Comparison of ENCODE assay signal across 8 cellular contexts in the genomic region with DNA sequence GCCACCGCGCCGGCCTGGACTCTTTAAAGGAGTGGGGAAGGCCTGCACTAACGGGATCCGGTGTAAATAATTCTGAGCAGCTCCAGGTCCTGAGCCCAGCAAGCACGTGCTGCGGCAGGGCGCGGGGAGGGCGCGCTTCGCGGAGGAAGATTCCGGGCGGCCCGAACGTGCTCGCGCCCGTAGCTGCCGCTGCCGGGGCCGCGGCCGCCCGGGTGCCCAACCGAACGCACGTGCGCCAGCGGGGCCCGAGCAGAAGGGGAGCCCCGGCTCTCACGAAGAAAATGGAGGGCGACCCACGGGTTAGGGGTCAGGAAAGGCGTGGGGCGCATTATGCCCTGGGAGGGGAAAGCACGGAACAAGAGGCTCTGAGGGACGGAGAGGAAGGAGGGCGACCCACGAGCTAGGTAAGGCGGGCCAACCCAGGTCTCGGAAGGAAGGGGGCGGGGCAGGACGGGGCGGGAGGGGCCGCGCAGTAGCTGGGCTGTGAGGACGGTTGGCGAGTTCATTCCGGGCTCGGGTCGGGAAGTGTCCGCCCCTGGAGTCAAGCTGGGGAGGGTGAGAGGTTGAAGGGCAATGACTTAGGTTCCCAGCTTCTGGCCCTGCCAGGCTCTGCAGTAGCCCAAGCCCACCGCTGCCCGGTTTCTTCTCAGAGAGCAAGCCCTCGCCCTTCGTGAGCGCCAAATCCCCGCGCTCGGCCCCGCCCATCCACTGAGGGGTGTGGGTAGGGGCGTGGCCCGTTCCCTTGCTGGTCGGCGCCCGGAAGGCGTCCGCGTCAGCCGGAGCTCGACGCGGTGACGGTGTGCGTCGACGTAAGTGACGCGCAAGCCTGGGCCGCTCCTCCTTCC. TPM values are rescaled to one million over a fixed set of nuclear protein-coding genes. Genes with fewer than 3 reads are reported as not detected.
DNase-seq lines count a peak whose midpoint lies in the region; ATAC-seq and TF ChIP-seq lines count a peak whose summit lies in the region.

A gene with protein sequence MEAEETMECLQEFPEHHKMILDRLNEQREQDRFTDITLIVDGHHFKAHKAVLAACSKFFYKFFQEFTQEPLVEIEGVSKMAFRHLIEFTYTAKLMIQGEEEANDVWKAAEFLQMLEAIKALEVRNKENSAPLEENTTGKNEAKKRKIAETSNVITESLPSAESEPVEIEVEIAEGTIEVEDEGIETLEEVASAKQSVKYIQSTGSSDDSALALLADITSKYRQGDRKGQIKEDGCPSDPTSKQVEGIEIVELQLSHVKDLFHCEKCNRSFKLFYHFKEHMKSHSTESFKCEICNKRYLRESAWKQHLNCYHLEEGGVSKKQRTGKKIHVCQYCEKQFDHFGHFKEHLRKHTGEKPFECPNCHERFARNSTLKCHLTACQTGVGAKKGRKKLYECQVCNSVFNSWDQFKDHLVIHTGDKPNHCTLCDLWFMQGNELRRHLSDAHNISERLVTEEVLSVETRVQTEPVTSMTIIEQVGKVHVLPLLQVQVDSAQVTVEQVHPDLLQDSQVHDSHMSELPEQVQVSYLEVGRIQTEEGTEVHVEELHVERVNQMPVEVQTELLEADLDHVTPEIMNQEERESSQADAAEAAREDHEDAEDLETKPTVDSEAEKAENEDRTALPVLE (plus strand): TSS at position 195 of the 845 bp plus-strand sequence. CDS start 1,140 bp downstream, outside the sequence.

- CTCF ChIA-PET in activated CD4-positive, alpha-beta memory T cell treated with anti-CD3 and anti-CD28 coated beads for 36 hours (lab: Charles Lee): interaction anchor here (0.7 to 5.4 kb wide), 20 partner anchors 9 to 481 kb away, joined by 3 to 58 read pairs (median 5); a partner anchor contains a TSS

- TF ChIP-seq CTCF in CD14-positive monocyte (IDR thresholded peaks at IDR 0.05): no peak
- TF ChIP-seq CTCF in dorsolateral prefrontal cortex (IDR thresholded peaks at IDR 0.05 in 54 of 56, conservative IDR thresholded peaks at IDR 0.05 in 2 of 56; ENCODE audit: low read depth in 1 of 56, partially characterized antibody in 56 of 56): peak in 9 of 56 donors; percentile 5 to 35 (median 21)
- no peak for TF ChIP-seq CTCF in lower leg skin (IDR thresholded peaks at IDR 0.05)

- H3K27me3 Mint-ChIP-seq in CD14-positive monocyte (ENCODE audit: low read depth in 3 of 3): peaks cover 0 to 3% (median 0%) of the 10 kb centered on the region in 3 donors
- no peaks in the 10 kb centered on the region for H3K27me3 Mint-ChIP-seq in activated CD4-positive, alpha-beta memory T cell treated with anti-CD3 and anti-CD28 coated beads for 36 hours

- H3K4me3 ChIP-seq in dorsolateral prefrontal cortex (peak within 1 kb of the TSS; percentile 62 to 99 (median 91)), lower leg skin (ENCODE audit: low read depth, poor library complexity, severe bottlenecking) (peak within 1 kb of the TSS; percentile 92)

- no peaks in the 10 kb centered on the region for H3K27me3 ChIP-seq in dorsolateral prefrontal cortex

- H3K9me3 Mint-ChIP-seq in CD14-positive monocyte: no peaks in the 10 kb centered on the region
- no peaks in the 10 kb centered on the region for H3K9me3 Mint-ChIP-seq in activated CD4-positive, alpha-beta memory T cell treated with anti-CD3 and anti-CD28 coated beads for 36 hours

- ATAC-seq in GM19397 (IDR thresholded peaks at IDR 0.05; ENCODE audit: unreplicated experiment) (peak; percentile 97), HG03571 (IDR thresholded peaks at IDR 0.05; ENCODE audit: unreplicated experiment) (peak; percentile 96)

- H3K27ac Mint-ChIP-seq in CD14-positive monocyte: peak within 1 kb of the TSS; percentile 96 to 100 (median 98)
- H3K27ac Mint-ChIP-seq in activated CD4-positive, alpha-beta memory T cell treated with anti-CD3 and anti-CD28 coated beads for 36 hours: peak within 1 kb of the TSS; percentile 96

- peak within 1 kb of the TSS; percentile 77 to 100 (median 97) for H3K27ac ChIP-seq in dorsolateral prefrontal cortex

- peak within 1 kb of the TSS; percentile 94 to 99 for H3K4me3 Mint-ChIP-seq in CD14-positive monocyte
- H3K4me3 Mint-ChIP-seq in activated CD4-positive, alpha-beta memory T cell treated with anti-CD3 and anti-CD28 coated beads for 36 hours: peak within 1 kb of the TSS; percentile 97

- DNase-seq in CD14-positive monocyte (ENCODE audit: low spot score): peak; percentile 92
- DNase-seq in NCI-H82 (lab: John Stamatoyannopoulos, UW): peak; percentile 97
- peak; percentile 97 for DNase-seq in activated CD4-positive, alpha-beta memory T cell treated with anti-CD3 and anti-CD28 coated beads for 36 hours
- peak; percentile 90 to 98 (median 95) for DNase-seq in dorsolateral prefrontal cortex
- peak; percentile 95 to 99 for DNase-seq in lower leg skin (ENCODE audit: low spot score in 2 of 2)
- DNase-seq in stimulated activated CD4-positive, alpha-beta T cell treated with anti-CD3 and anti-CD28 coated beads, Interleukin-4, amount 100 ng/mL, for 48 hours (ENCODE audit: low read depth in 2 of 2): peak; percentile 94

- peaks cover 20 to 29% of the 10 kb centered on the region in 2 donors for H3K36me3 Mint-ChIP-seq in CD14-positive monocyte
- peaks cover 24% of the 10 kb centered on the region for H3K36me3 Mint-ChIP-seq in activated CD4-positive, alpha-beta memory T cell treated with anti-CD3 and anti-CD28 coated beads for 36 hours

- H3K4me1 Mint-ChIP-seq in CD14-positive monocyte: peaks cover 24% of the 10 kb centered on the region
- peaks cover 33% of the 10 kb centered on the region for H3K4me1 Mint-ChIP-seq in activated CD4-positive, alpha-beta memory T cell treated with anti-CD3 and anti-CD28 coated beads for 36 hours (ENCODE audit: low read depth)

- POLR2A ChIA-PET in activated CD4-positive, alpha-beta memory T cell treated with anti-CD3 and anti-CD28 coated beads for 36 hours (lab: Charles Lee): interaction anchor here (0.6 to 3.2 kb wide), 26 partner anchors 10 to 482 kb away, joined by 3 to 29 read pairs (median 7); a partner anchor contains a TSS

- no peak for TF ChIP-seq POLR2A in lower leg skin (IDR thresholded peaks at IDR 0.05)

- intact Hi-C loops in CD14-positive monocyte (cut with micrococcal nuclease): loop anchor here (2.0 to 10.0 kb wide), 5 partner anchors 54 to 1219 kb away; a partner anchor contains a TSS
- intact Hi-C loops in activated CD4-positive, alpha-beta memory T cell treated with anti-CD3 and anti-CD28 coated beads for 36 hours (cut with micrococcal nuclease): loop anchor here (1.0 to 10.0 kb wide), 16 partner anchors 11 to 1686 kb away; a partner anchor contains a TSS
- intact Hi-C loops in dorsolateral prefrontal cortex (cut with DNase I): loop anchor here (1.0 to 10.0 kb wide), 9 partner anchors 54 to 364 kb away; a partner anchor contains a TSS
- intact Hi-C loops in lower leg skin (cut with DNase I; ENCODE audit: low total_unique reads): no loop called here

- 1% methylated on average over 65 to 71 of the region's 83 CpGs for WGBS in lower leg skin, 2 donors

RNA-seq across cellular contexts. Expression of the gene that starts here (rescaled TPM):
- 10 to 100 TPM; 13.4 to 17.2 TPM for polyA plus RNA-seq in CD14-positive monocyte
- 10 to 100 TPM; 27.3 to 27.8 TPM for total RNA-seq in activated CD4-positive, alpha-beta memory T cell treated with anti-CD3 and anti-CD28 coated beads for 36 hours
- total RNA-seq in dorsolateral prefrontal cortex (10 to 100 TPM; 29.1 to 65.2 (median 49.2) TPM), lower leg skin (10 to 100 TPM; 29.6 to 43.6 (median 35.8) TPM)

Comparison
In these comparisons a context has a peak if more than half of its experiments do, and no peak if none do; other contexts are left out.
1. Peak in every context shown above with its lines: DNase-seq, ATAC-seq, H3K4me3 ChIP-seq and H3K27ac ChIP-seq.